In the genomic region with DNA sequence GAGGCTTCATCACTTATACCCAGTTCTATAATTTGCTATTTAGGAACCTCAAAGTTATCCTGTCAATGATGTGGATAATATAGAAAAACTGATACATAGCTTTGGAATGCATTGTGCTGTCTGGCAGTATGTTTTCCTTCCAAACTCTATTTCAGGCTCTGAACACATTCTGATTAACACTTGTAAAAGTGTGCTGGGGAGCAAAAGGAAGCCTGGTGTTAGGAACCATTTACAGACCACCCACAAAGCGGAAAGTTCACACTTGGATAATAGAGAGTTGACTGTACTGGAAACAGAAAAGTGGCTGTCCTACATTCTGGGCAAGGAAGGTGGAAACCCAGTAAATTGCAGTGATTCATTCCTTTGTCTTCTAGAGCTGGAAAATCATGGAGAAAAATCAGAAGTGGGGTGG, we compare ENCODE assay signal across 11 cellular contexts.
DNase-seq lines count a peak whose midpoint lies in the region; ATAC-seq and TF ChIP-seq lines count a peak whose summit lies in the region.
"Had no signal": no experiment of that assay in that cellular context is flagged by ENCODE, and none has a peak within 500 bp of the region (broad histone marks: within the 10 kb centered on the region; RNA-seq: fewer than 3 reads in every experiment).

No MANE protein-coding gene starts in this region.

- H3K4ac ChIP-seq in trophoblast cell (ENCODE audit: low read depth, low read length): no peak overlapping the region

- peaks cover 1% of the 10 kb centered on the region for H3K79me2 ChIP-seq in trophoblast cell (ENCODE audit: control insufficient read depth, insufficient read depth, low read length, poor library complexity)

- peaks cover 24% of the 10 kb centered on the region for H3K36me3 ChIP-seq in CD4-positive, CD25-positive, alpha-beta regulatory T cell (ENCODE audit: control insufficient read depth, insufficient read depth, low read length)
- no peaks in the 10 kb centered on the region for H3K36me3 ChIP-seq in trophoblast cell (ENCODE audit: control insufficient read depth in 1 of 2, insufficient read depth in 2 of 2, low read length in 2 of 2)

- no peak overlapping the region for H3K27ac ChIP-seq in CD4-positive, CD25-positive, alpha-beta regulatory T cell (ENCODE audit: insufficient read depth, low read length, poor library complexity, severe bottlenecking)
- peak overlapping the region; percentile 50 for H3K27ac ChIP-seq in trophoblast cell (ENCODE audit: low read depth, low read length)
- H3K27ac ChIP-seq: C4-2B had no signal

- H3K14ac ChIP-seq in trophoblast cell (ENCODE audit: low read length): no peak overlapping the region

- no peak overlapping the region for H4K8ac ChIP-seq in trophoblast cell (ENCODE audit: low read depth, low read length)

- no peak overlapping the region for H3K9ac ChIP-seq in trophoblast cell (ENCODE audit: low read length)

- no peak for DNase-seq in CD4-positive, CD25-positive, alpha-beta regulatory T cell
- peak; percentile 71 for DNase-seq in fibroblast of pulmonary artery (ENCODE audit: low read depth)
- DNase-seq in trophoblast cell: no peak
- DNase-seq in NCI-H2107 treated with DMSO at 0.1 percent for 48 hours (lab: John Stamatoyannopoulos, UW; ENCODE audit: unreplicated experiment): no peak
- no peak for DNase-seq in GOT3 (lab: John Stamatoyannopoulos, UW)
- no peak for DNase-seq in ecto neural progenitor cell (ENCODE audit: low spot score)
- DNase-seq: activated effector memory CD4-positive, alpha-beta T cell treated with Interleukin-2 at 50 U/mL for 16 hours; NCI-H526 treated with DMSO at 0.1 percent for 48 hours had no signal

- peak overlapping the region; percentile 94 for H2BK12ac ChIP-seq in trophoblast cell (ENCODE audit: low read length)

- H2BK5ac ChIP-seq in trophoblast cell (ENCODE audit: low read depth, low read length, poor library complexity): peak overlapping the region; percentile 80

- H3K27ac Mint-ChIP-seq in CD4-positive, CD25-positive, alpha-beta regulatory T cell: peak overlapping the region in 2 of 3 donors; percentile 22 to 39

- peaks cover 3 to 18% (median 7%) of the 10 kb centered on the region in 4 donors for H3K4me1 Mint-ChIP-seq in CD4-positive, CD25-positive, alpha-beta regulatory T cell

- H3K4me2 ChIP-seq in trophoblast cell (ENCODE audit: low read length): no peak overlapping the region

- H3K4me3 ChIP-seq in CD4-positive, CD25-positive, alpha-beta regulatory T cell (ENCODE audit: low read depth, low read length): no peak overlapping the region
- H3K4me3 ChIP-seq in fibroblast of pulmonary artery (replicated peaks; ENCODE audit: low read depth, low read length): no peak overlapping the region
- H3K4me3 ChIP-seq in trophoblast cell (ENCODE audit: low read depth, low read length): no peak overlapping the region

- peaks cover 62% of the 10 kb centered on the region for H3K36me3 Mint-ChIP-seq in CD4-positive, CD25-positive, alpha-beta regulatory T cell

- no peak overlapping the region for H3K18ac ChIP-seq in trophoblast cell (ENCODE audit: low read length)

- H3K9me3 Mint-ChIP-seq in CD4-positive, CD25-positive, alpha-beta regulatory T cell: peaks cover 0 to 1% (median 0%) of the 10 kb centered on the region in 7 donors

- no peak for TF ChIP-seq CTCF in fibroblast of pulmonary artery (IDR thresholded peaks at IDR 0.05; ENCODE audit: low read length, missing control alignments)

- H2AK5ac ChIP-seq in trophoblast cell (ENCODE audit: low read length): no peak overlapping the region

- H3K9me3 ChIP-seq in CD4-positive, CD25-positive, alpha-beta regulatory T cell (ENCODE audit: control insufficient read depth in 2 of 2, low read length in 2 of 2): no peaks in the 10 kb centered on the region
- H3K9me3 ChIP-seq in trophoblast cell (ENCODE audit: insufficient read depth, low read depth, low read length): no peaks in the 10 kb centered on the region

- no peak for ATAC-seq in CD4-positive, CD25-positive, alpha-beta regulatory T cell (ENCODE audit: low read depth in 2 of 2)
- ATAC-seq in SK-N-SH treated with all-trans-retinoic acid at 6 μM for 48 hours: peak; percentile 67
- ATAC-seq in GM19452 (IDR thresholded peaks at IDR 0.05; ENCODE audit: unreplicated experiment): no peak

- H3K79me1 ChIP-seq in trophoblast cell (ENCODE audit: low read length): peaks cover 24% of the 10 kb centered on the region

- H3K23ac ChIP-seq in trophoblast cell (ENCODE audit: low read length): no peak overlapping the region

- no peak overlapping the region for H2BK120ac ChIP-seq in trophoblast cell (ENCODE audit: insufficient read depth, low read length, poor library complexity)

- H4K12ac ChIP-seq in trophoblast cell (ENCODE audit: low read depth, low read length): no peak overlapping the region

- no peak overlapping the region for H2AFZ ChIP-seq in trophoblast cell (ENCODE audit: insufficient read depth, low read length, poor library complexity)

- H3K4me3 Mint-ChIP-seq in CD4-positive, CD25-positive, alpha-beta regulatory T cell: no peak overlapping the region

- no peaks in the 10 kb centered on the region for H3K27me3 ChIP-seq in CD4-positive, CD25-positive, alpha-beta regulatory T cell (ENCODE audit: control insufficient read depth, insufficient read depth, low read length)
- no peaks in the 10 kb centered on the region for H3K27me3 ChIP-seq in trophoblast cell (ENCODE audit: insufficient read depth, low read length)

- H3K4me1 ChIP-seq in CD4-positive, CD25-positive, alpha-beta regulatory T cell (ENCODE audit: control insufficient read depth, insufficient read depth, low read length, poor library complexity, severe bottlenecking): no peaks in the 10 kb centered on the region
- H3K4me1 ChIP-seq in trophoblast cell (ENCODE audit: control insufficient read depth in 1 of 2, insufficient read depth in 2 of 2, low read length in 2 of 2): peaks cover 16 to 32% of the 10 kb centered on the region in 2 experiments

- no peaks in the 10 kb centered on the region for H3K27me3 Mint-ChIP-seq in CD4-positive, CD25-positive, alpha-beta regulatory T cell

- peak overlapping the region; percentile 88 for H4K91ac ChIP-seq in trophoblast cell (ENCODE audit: low read depth, low read length)

- WGBS in trophoblast cell (ENCODE audit: extremely low coverage, insufficient coverage, insufficient read length): no CpG with 5 or more reads among the region's 1 CpG

TF ChIP-seq in SK-N-SH treated with all-trans-retinoic acid at 6 μM for 48 hours, 23 proteins besides CTCF, POLR2A, EP300 and RAD21:
- no peak for TF ChIP-seq TOX (CRISPR knock-in tag; IDR thresholded peaks at IDR 0.05; ENCODE audit: borderline replicate concordance)
- TF ChIP-seq ISL1 (CRISPR knock-in tag; IDR thresholded peaks at IDR 0.05): 0 out of 2 replicates have a peak, but pooled peaks have one; percentile 38
- no peak for TF ChIP-seq ZFP3 (CRISPR knock-in tag; IDR thresholded peaks at IDR 0.05)
- TF ChIP-seq BACH2 (CRISPR knock-in tag; IDR thresholded peaks at IDR 0.05; ENCODE audit: borderline replicate concordance): no peak
- no peak for TF ChIP-seq PPARA (CRISPR knock-in tag; IDR thresholded peaks at IDR 0.05; ENCODE audit: borderline replicate concordance)
- TF ChIP-seq, protein P1, sequence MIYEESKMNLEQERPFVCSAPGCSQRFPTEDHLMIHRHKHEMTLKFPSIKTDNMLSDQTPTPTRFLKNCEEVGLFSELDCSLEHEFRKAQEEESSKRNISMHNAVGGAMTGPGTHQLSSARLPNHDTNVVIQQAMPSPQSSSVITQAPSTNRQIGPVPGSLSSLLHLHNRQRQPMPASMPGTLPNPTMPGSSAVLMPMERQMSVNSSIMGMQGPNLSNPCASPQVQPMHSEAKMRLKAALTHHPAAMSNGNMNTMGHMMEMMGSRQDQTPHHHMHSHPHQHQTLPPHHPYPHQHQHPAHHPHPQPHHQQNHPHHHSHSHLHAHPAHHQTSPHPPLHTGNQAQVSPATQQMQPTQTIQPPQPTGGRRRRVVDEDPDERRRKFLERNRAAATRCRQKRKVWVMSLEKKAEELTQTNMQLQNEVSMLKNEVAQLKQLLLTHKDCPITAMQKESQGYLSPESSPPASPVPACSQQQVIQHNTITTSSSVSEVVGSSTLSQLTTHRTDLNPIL (CRISPR knock-in tag; IDR thresholded peaks at IDR 0.05; ENCODE audit: low read depth): no peak
- TF ChIP-seq, protein P2, sequence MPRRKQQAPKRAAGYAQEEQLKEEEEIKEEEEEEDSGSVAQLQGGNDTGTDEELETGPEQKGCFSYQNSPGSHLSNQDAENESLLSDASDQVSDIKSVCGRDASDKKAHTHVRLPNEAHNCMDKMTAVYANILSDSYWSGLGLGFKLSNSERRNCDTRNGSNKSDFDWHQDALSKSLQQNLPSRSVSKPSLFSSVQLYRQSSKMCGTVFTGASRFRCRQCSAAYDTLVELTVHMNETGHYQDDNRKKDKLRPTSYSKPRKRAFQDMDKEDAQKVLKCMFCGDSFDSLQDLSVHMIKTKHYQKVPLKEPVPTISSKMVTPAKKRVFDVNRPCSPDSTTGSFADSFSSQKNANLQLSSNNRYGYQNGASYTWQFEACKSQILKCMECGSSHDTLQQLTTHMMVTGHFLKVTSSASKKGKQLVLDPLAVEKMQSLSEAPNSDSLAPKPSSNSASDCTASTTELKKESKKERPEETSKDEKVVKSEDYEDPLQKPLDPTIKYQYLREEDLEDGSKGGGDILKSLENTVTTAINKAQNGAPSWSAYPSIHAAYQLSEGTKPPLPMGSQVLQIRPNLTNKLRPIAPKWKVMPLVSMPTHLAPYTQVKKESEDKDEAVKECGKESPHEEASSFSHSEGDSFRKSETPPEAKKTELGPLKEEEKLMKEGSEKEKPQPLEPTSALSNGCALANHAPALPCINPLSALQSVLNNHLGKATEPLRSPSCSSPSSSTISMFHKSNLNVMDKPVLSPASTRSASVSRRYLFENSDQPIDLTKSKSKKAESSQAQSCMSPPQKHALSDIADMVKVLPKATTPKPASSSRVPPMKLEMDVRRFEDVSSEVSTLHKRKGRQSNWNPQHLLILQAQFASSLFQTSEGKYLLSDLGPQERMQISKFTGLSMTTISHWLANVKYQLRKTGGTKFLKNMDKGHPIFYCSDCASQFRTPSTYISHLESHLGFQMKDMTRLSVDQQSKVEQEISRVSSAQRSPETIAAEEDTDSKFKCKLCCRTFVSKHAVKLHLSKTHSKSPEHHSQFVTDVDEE (CRISPR knock-in tag; IDR thresholded peaks at IDR 0.05): no peak
- TF ChIP-seq, protein P3, sequence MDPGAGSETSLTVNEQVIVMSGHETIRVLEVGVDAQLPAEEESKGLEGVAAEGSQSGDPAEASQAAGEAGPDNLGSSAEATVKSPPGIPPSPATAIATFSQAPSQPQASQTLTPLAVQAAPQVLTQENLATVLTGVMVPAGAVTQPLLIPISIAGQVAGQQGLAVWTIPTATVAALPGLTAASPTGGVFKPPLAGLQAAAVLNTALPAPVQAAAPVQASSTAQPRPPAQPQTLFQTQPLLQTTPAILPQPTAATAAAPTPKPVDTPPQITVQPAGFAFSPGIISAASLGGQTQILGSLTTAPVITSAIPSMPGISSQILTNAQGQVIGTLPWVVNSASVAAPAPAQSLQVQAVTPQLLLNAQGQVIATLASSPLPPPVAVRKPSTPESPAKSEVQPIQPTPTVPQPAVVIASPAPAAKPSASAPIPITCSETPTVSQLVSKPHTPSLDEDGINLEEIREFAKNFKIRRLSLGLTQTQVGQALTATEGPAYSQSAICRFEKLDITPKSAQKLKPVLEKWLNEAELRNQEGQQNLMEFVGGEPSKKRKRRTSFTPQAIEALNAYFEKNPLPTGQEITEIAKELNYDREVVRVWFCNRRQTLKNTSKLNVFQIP (CRISPR knock-in tag; IDR thresholded peaks at IDR 0.05; ENCODE audit: borderline replicate concordance, low read depth): no peak
